Comparison of ENCODE assay signal across 22 cellular contexts in the genomic region with DNA sequence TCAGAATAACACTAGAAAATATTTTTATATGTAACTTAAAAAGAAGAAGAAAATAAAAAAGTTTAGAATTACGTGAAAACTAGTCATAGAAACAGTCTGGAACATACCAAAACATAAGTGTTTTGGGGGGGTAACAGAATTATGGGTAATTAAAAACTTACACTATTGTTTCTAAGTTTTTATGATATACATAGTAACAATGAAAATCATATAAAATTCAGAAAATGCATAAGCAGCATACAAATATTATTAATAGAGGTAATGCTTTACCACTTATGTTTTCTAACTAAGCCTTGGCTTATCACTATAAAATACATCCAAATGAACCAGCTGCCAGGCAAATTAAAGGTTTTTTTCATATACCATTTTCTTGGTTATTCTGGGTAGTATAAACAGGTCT.
"Had no signal": no experiment of that assay in that cellular context is flagged by ENCODE, and none has a peak within 500 bp of the region (broad histone marks: within the 10 kb centered on the region; RNA-seq: fewer than 3 reads in every experiment).

No MANE protein-coding gene starts in this region.

- DNase-seq: colonic mucosa; cortex of kidney; effector CD8-positive, alpha-beta T cell; effector memory CD8-positive, alpha-beta T cell; endodermal cell; foreskin keratinocyte; gastrocnemius medialis; glutamatergic neuron; head of caudate nucleus; heart right ventricle; hippocampal formation; left cardiac atrium; left lung; left ventricle myocardium superior; lower lobe of right lung; mesenchymal stem cell; mucosa of descending colon; naive B cell had no signal

- H3K9me3 Mint-ChIP-seq: dendritic cell treated with granulocyte-macrophage colony-stimulating factor and Interleukin-4, amounts not matched to agents 40 ng/mL and 50 ng/mL, for 4 days; effector memory CD8-positive, alpha-beta T cell; endodermal cell; mesothelial cell of epicardium; naive B cell had no signal

- H3K4me3 Mint-ChIP-seq: dendritic cell treated with granulocyte-macrophage colony-stimulating factor and Interleukin-4, amounts not matched to agents 40 ng/mL and 50 ng/mL, for 4 days; effector memory CD8-positive, alpha-beta T cell; endodermal cell; mesothelial cell of epicardium; naive B cell had no signal

- H3K27me3 Mint-ChIP-seq: dendritic cell treated with granulocyte-macrophage colony-stimulating factor and Interleukin-4, amounts not matched to agents 40 ng/mL and 50 ng/mL, for 4 days; effector memory CD8-positive, alpha-beta T cell; naive B cell had no signal

- H3K27ac Mint-ChIP-seq: dendritic cell treated with granulocyte-macrophage colony-stimulating factor and Interleukin-4, amounts not matched to agents 40 ng/mL and 50 ng/mL, for 4 days; effector memory CD8-positive, alpha-beta T cell; endodermal cell; mesothelial cell of epicardium; naive B cell had no signal

- FAIRE-seq: endothelial cell of umbilical vein had no signal

- H3K27me3 ChIP-seq: colonic mucosa, esophagus muscularis mucosa, foreskin keratinocyte, gastrocnemius medialis, heart right ventricle, left lung had no signal

- H3K4me3 ChIP-seq: colonic mucosa, esophagus muscularis mucosa, gastrocnemius medialis, heart right ventricle, left lung, lower lobe of right lung, mucosa of descending colon had no signal

- H3K27ac ChIP-seq: colonic mucosa, esophagus muscularis mucosa, foreskin keratinocyte, gastrocnemius medialis, heart right ventricle, left lung, lower lobe of right lung had no signal

- ATAC-seq: effector memory CD8-positive, alpha-beta T cell; foreskin keratinocyte; gastrocnemius medialis; heart right ventricle; left cardiac atrium; left lung; left ventricle myocardium superior; lower lobe of right lung; mucosa of descending colon had no signal

- H3K9me3 ChIP-seq: colonic mucosa, esophagus muscularis mucosa, gastrocnemius medialis, heart right ventricle, left lung, lower lobe of right lung, mucosa of descending colon had no signal

- H3K4me1 ChIP-seq: colonic mucosa, foreskin keratinocyte, gastrocnemius medialis, left lung, lower lobe of right lung had no signal

- H3K4me1 Mint-ChIP-seq: endodermal cell, naive B cell had no signal
